Comparison of ENCODE assay signal across 8 cellular contexts in genomic region chr10:45972813-45973169, GRCh38. TPM values are rescaled to one million over a fixed set of nuclear protein-coding genes. Genes with fewer than 3 reads are reported as not detected.
DNase-seq lines count a peak whose midpoint lies in the region; ATAC-seq and TF ChIP-seq lines count a peak whose summit lies in the region.
"Not testable (repeated sequence)": the region's sequence is repeated elsewhere in the genome, so short reads cannot be mapped to it uniquely, and the experiment has no call there.

No MANE protein-coding gene starts in this region.

- DNase-seq in CD14-positive monocyte (ENCODE audit: low spot score); Peyer's patch; stimulated activated effector memory CD8-positive, alpha-beta T cell treated with anti-CD3 and anti-CD28 coated beads, Interleukin-12 subunit alpha, Interleukin-12 subunit beta, amount 100 ng/mL, for 72 hours (ENCODE audit: low spot score in 2 of 2): not testable (repeated sequence)
- DNase-seq in amniotic epithelial cell (ENCODE audit: low read depth) (peak; percentile 26), fibroblast of the aortic adventitia (ENCODE audit: low read depth) (peak; percentile 25)

- H3K4me1 ChIP-seq in Peyer's patch (peaks cover 0 to 24% (median 0%) of the 10 kb centered on the region in 4 donors), mononuclear cell (ENCODE audit: insufficient read depth, low read length) (peaks cover 22% of the 10 kb centered on the region)

- H3K9me3 ChIP-seq in Peyer's patch; mononuclear cell (ENCODE audit: low read depth, low read length): not testable (repeated sequence)

- not testable (repeated sequence) for H3K9me3 Mint-ChIP-seq in CD14-positive monocyte; stimulated activated effector memory CD8-positive, alpha-beta T cell treated with anti-CD3 and anti-CD28 coated beads, Interleukin-12 subunit alpha, Interleukin-12 subunit beta, amount 100 ng/mL, for 72 hours

- not testable (repeated sequence) for H3K36me3 ChIP-seq in Peyer's patch

- H3K27me3 Mint-ChIP-seq in CD14-positive monocyte (ENCODE audit: low read depth in 3 of 3), result not testable (repeated sequence)

- H3K4me3 Mint-ChIP-seq in CD14-positive monocyte, result peak overlapping the region; percentile 98 to 99
- H3K4me3 Mint-ChIP-seq in stimulated activated effector memory CD8-positive, alpha-beta T cell treated with anti-CD3 and anti-CD28 coated beads, Interleukin-12 subunit alpha, Interleukin-12 subunit beta, amount 100 ng/mL, for 72 hours, result peak overlapping the region; percentile 98

- H3K4me3 ChIP-seq in Peyer's patch (peak overlapping the region; percentile 67 to 92 (median 80)), fibroblast of the aortic adventitia (ENCODE audit: low read depth, low read length) (peak overlapping the region; percentile 76), mononuclear cell (ENCODE audit: low read length) (peak overlapping the region; percentile 71)

- TF ChIP-seq CTCF in CD14-positive monocyte (IDR thresholded peaks at IDR 0.05); Peyer's patch (IDR thresholded peaks at IDR 0.05); fibroblast of the aortic adventitia (IDR thresholded peaks at IDR 0.05; ENCODE audit: insufficient read depth, low read length): not testable (repeated sequence)

- peak overlapping the region in 3 of 4 donors; percentile 56 to 76 (median 61) for H3K27ac ChIP-seq in Peyer's patch

- peak overlapping the region; percentile 90 to 97 (median 94) for H3K27ac Mint-ChIP-seq in CD14-positive monocyte
- peak overlapping the region; percentile 97 for H3K27ac Mint-ChIP-seq in stimulated activated effector memory CD8-positive, alpha-beta T cell treated with anti-CD3 and anti-CD28 coated beads, Interleukin-12 subunit alpha, Interleukin-12 subunit beta, amount 100 ng/mL, for 72 hours

- not testable (repeated sequence) for H3K27me3 ChIP-seq in Peyer's patch; mononuclear cell (ENCODE audit: insufficient read depth, low read length)

- TF ChIP-seq POLR2A in Peyer's patch (IDR thresholded peaks at IDR 0.05), result not testable (repeated sequence)

- peaks cover 11% of the 10 kb centered on the region in 2 donors for H3K36me3 Mint-ChIP-seq in CD14-positive monocyte
- H3K36me3 Mint-ChIP-seq in stimulated activated effector memory CD8-positive, alpha-beta T cell treated with anti-CD3 and anti-CD28 coated beads, Interleukin-12 subunit alpha, Interleukin-12 subunit beta, amount 100 ng/mL, for 72 hours, result peaks cover 47% of the 10 kb centered on the region

- intact Hi-C loops in CD14-positive monocyte (cut with micrococcal nuclease), result loop anchor here in 1 of 2 donors (5.0 kb wide), 1 partner anchor 60 kb away; the partner anchor contains the start of gene NCOA4

- H3K4me1 Mint-ChIP-seq in CD14-positive monocyte, result peaks cover 32% of the 10 kb centered on the region
- peaks cover 29% of the 10 kb centered on the region for H3K4me1 Mint-ChIP-seq in stimulated activated effector memory CD8-positive, alpha-beta T cell treated with anti-CD3 and anti-CD28 coated beads, Interleukin-12 subunit alpha, Interleukin-12 subunit beta, amount 100 ng/mL, for 72 hours

- ATAC-seq in GM21515 (IDR thresholded peaks at IDR 0.05; ENCODE audit: unreplicated experiment), result peak; percentile 6
- ATAC-seq in HG03378 (IDR thresholded peaks at IDR 0.05; ENCODE audit: unreplicated experiment), result peak; percentile 9
- peak; percentile 19 for ATAC-seq in stimulated activated effector memory CD8-positive, alpha-beta T cell treated with anti-CD3 and anti-CD28 coated beads, Interleukin-12 subunit alpha, Interleukin-12 subunit beta, amount 100 ng/mL, for 72 hours

RNA-seq across cellular contexts. Expression of gene TIMM23, which starts 0.5 kb away (rescaled TPM):
- polyA plus RNA-seq in CD14-positive monocyte, result 10 to 100 TPM; 71.2 to 72.1 TPM
- total RNA-seq in Peyer's patch (10 to 100 TPM; 24.5 to 62.2 (median 43.5) TPM), fibroblast of the aortic adventitia (ENCODE audit: low replicate concordance) (54.1 and 77.6 TPM in 2 replicates), mononuclear cell (39.8 TPM)

RNA-seq across cellular contexts. Expression of gene NCOA4, which starts 57.6 kb away (rescaled TPM):
- polyA plus RNA-seq in CD14-positive monocyte, result 100 to 1,000 TPM; 784 to 853 TPM
- total RNA-seq in Peyer's patch (100 to 1,000 TPM; 110 to 351 (median 184) TPM), fibroblast of the aortic adventitia (ENCODE audit: low replicate concordance) (187 and 585 TPM in 2 replicates), mononuclear cell (265 TPM)
